8 cellular contexts compared by ENCODE assay signal in the genomic region with DNA sequence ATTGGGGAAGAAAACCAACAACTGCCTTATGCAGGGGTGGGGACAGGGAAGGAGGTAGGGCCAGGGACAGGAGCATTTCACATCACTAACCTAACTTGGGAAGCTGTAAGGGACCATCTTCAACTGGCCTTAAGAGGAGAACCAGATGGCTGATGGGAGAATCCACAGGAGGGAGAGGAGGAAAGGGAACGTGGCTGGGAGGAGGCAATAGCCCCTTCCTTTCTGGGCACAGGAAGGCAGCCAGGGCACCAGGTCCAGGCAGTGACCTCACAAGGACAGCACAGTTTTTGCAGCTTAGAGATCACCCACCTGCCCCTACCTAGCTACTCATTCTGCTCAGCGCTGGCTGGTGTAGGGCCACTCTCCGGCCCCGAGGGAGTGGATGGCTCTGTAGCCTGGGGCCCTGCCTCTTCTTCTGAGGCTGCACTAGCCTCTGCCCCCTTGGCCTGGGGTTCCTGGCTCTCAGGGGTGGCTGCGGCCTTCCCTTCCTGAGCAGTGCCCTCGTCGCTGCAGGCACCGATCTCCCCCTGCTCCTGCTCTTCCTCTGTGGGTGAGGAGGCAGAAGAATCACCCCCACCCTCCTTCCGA. TPM values are rescaled to one million over a fixed set of nuclear protein-coding genes. Genes with fewer than 3 reads are reported as not detected.
DNase-seq lines count a peak whose midpoint lies in the region; ATAC-seq and TF ChIP-seq lines count a peak whose summit lies in the region.

No MANE protein-coding gene starts in this region.

- H3K4me3 ChIP-seq in BLaER1 (peak overlapping the region; percentile 97), brain microvascular endothelial cell (ENCODE audit: low read depth, low read length) (peak overlapping the region; percentile 73), muscle layer of duodenum (ENCODE audit: low read depth in 1 of 2, low read length in 2 of 2) (peak overlapping the region; percentile 59 to 67)

- peaks cover 25% of the 10 kb centered on the region for H3K4me1 Mint-ChIP-seq in HFFc6 (ENCODE audit: low read depth)

- H3K4me3 Mint-ChIP-seq in HFFc6, result peak overlapping the region; percentile 39; the same call in 1 of the 2 replicates

- H4K20me1 ChIP-seq in BLaER1, result peaks cover 76% of the 10 kb centered on the region

- no peak for TF ChIP-seq CTCF in HFFc6 (IDR thresholded peaks at IDR 0.05)
- TF ChIP-seq CTCF in brain microvascular endothelial cell (IDR thresholded peaks at IDR 0.05; ENCODE audit: low read depth, low read length, missing control alignments), result no peak

- peaks cover 3% of the 10 kb centered on the region for H3K27me3 Mint-ChIP-seq in HFFc6 (ENCODE audit: insufficient read depth)

- peaks cover 17% of the 10 kb centered on the region; the same call in 1 of the 2 replicates for H3K36me3 Mint-ChIP-seq in HFFc6 (ENCODE audit: low read depth)

- H3K27ac ChIP-seq in BLaER1 (peak overlapping the region; percentile 97), brain microvascular endothelial cell (no peak overlapping the region), muscle layer of duodenum (ENCODE audit: low read length) (no peak overlapping the region)

- H3K27me3 ChIP-seq in BLaER1, result no peaks in the 10 kb centered on the region
- no peaks in the 10 kb centered on the region for H3K27me3 ChIP-seq in brain microvascular endothelial cell (replicated peaks)
- no peaks in the 10 kb centered on the region for H3K27me3 ChIP-seq in muscle layer of duodenum (ENCODE audit: low read depth, low read length)

- ATAC-seq in HG03108 (IDR thresholded peaks at IDR 0.05; ENCODE audit: unreplicated experiment) (no peak), GM18520 (IDR thresholded peaks at IDR 0.05; ENCODE audit: unreplicated experiment) (no peak)

- in situ Hi-C loops in brain microvascular endothelial cell (cut with HindIII; ENCODE audit: low pct_ligation_motif_present, low sequenced_read_pairs), result no loop called here

- H3K9me3 Mint-ChIP-seq in HFFc6, result no peaks in the 10 kb centered on the region

- peak overlapping the region; percentile 92 for H3K4me2 ChIP-seq in BLaER1

- peaks cover 75% of the 10 kb centered on the region for H3K4me1 ChIP-seq in BLaER1
- H3K4me1 ChIP-seq in muscle layer of duodenum (ENCODE audit: control insufficient read depth in 1 of 2, insufficient read depth in 2 of 2, low read length in 2 of 2), result peaks cover 10 to 25% of the 10 kb centered on the region in 2 donors

- no peak overlapping the region; the same call in 1 of the 2 replicates for H3K27ac Mint-ChIP-seq in HFFc6

- H3K36me3 ChIP-seq in BLaER1 (peaks cover 54% of the 10 kb centered on the region), brain microvascular endothelial cell (replicated peaks) (peaks cover 35% of the 10 kb centered on the region), muscle layer of duodenum (ENCODE audit: control insufficient read depth in 1 of 2, insufficient read depth in 2 of 2, low read length in 2 of 2) (peaks cover 28 to 30% of the 10 kb centered on the region in 2 donors)

- H3K9me3 ChIP-seq in BLaER1 (no peaks in the 10 kb centered on the region), muscle layer of duodenum (ENCODE audit: control insufficient read depth in 1 of 2, low read length in 2 of 2) (no peaks in the 10 kb centered on the region)

- H3K9ac ChIP-seq in BLaER1, result peak overlapping the region; percentile 99

- no peak for DNase-seq in HFFc6
- DNase-seq in brain microvascular endothelial cell, result no peak
- DNase-seq in stimulated activated CD4-positive, alpha-beta T cell treated with anti-CD3 and anti-CD28 coated beads, Interleukin-15, amount 100 ng/mL, for 24 hours, result no peak
- no peak for DNase-seq in iPS-NIHi11 (ENCODE audit: low spot score)

RNA-seq across cellular contexts. Expression of a gene that starts 1.7 kb away (rescaled TPM):
- 10 to 100 TPM in 4 of 6 experiments, 1 to 10 TPM in 2; 7.8 to 12.8 (median 11.4) TPM for total RNA-seq in HFFc6 (2021; fragmentation: NEBNext Ultra II Directional; extraction: Animal tissue kit (Norgen Biotek cat#: 25700))

RNA-seq across cellular contexts. Expression of a gene that starts 27.9 kb away (rescaled TPM):
- 1 to 10 TPM; 1.1 to 3.0 (median 1.7) TPM for total RNA-seq in HFFc6 (2021; fragmentation: NEBNext Ultra II Directional; extraction: Animal tissue kit (Norgen Biotek cat#: 25700))

RNA-seq across cellular contexts. Expression of a gene that starts 28.0 kb away (rescaled TPM):
- total RNA-seq in HFFc6 (2021; fragmentation: NEBNext Ultra II Directional; extraction: Animal tissue kit (Norgen Biotek cat#: 25700)), result 1 to 10 TPM in 1 of 6 experiments, under 1 TPM in 5; 0.38 to 1.2 (median 0.72) TPM

RNA-seq across cellular contexts. Expression of a gene that starts 42.5 kb away (rescaled TPM):
- 10 to 100 TPM; 78.5 to 94.9 (median 92.2) TPM for total RNA-seq in HFFc6 (2021; fragmentation: NEBNext Ultra II Directional; extraction: Animal tissue kit (Norgen Biotek cat#: 25700))

RNA-seq across cellular contexts. Expression of a gene that starts 59.9 kb away (rescaled TPM):
- 10 to 100 TPM; 52.9 to 65.5 (median 60.1) TPM for total RNA-seq in HFFc6 (2021; fragmentation: NEBNext Ultra II Directional; extraction: Animal tissue kit (Norgen Biotek cat#: 25700))
